20 cellular contexts compared by ENCODE assay signal in the genomic region with DNA sequence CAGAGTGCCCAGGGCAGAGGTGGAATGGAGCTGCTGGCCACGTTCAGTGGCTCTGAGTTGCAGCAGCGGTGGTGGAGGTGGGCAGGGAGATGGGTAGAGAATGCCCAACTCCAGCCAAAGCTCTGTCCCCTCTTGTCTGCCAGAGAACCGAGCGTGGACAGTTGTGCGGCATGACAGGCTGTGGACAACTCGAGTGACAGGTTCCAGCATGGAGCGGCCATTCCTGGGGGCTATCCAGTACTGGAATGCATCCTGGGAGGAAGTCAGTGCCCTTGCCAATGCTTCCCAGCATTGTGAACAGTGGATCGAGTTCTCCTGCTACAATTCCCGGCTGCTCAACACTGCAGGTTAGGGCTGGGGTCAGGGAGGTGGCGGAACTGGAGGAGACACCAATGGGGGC. TPM values are rescaled to one million over a fixed set of nuclear protein-coding genes. Genes with fewer than 3 reads are reported as not detected.
"Had no signal": no experiment of that assay in that cellular context is flagged by ENCODE, and none has a peak within 500 bp of the region (broad histone marks: within the 10 kb centered on the region; RNA-seq: fewer than 3 reads in every experiment).

No MANE protein-coding gene starts in this region.

- H3K4me1 Mint-ChIP-seq: immature natural killer cell had no signal

- H3K27ac ChIP-seq: epithelial cell of prostate, esophagus muscularis mucosa, gastrocnemius medialis, left lung, parathyroid adenoma, prostate gland, sigmoid colon, skin epidermis, tibial artery, upper lobe of right lung, vagina had no signal

- H3K4me1 ChIP-seq: esophagus muscularis mucosa, gastrocnemius medialis, left lung, parathyroid adenoma, prostate gland, sigmoid colon, tibial artery, upper lobe of right lung, vagina had no signal

- H3K9me3 Mint-ChIP-seq: immature natural killer cell; natural killer cell treated with Interleukin-12 subunit alpha and Interleukin-12 subunit beta and Interleukin-15 and Interleukin-18, amount 100 ng/mL, for 72 hours had no signal

- H3K9me3 ChIP-seq: esophagus muscularis mucosa, gastrocnemius medialis, left lung, prostate gland, sigmoid colon, tibial artery, upper lobe of right lung, vagina had no signal

- DNase-seq: effector memory CD4-positive, alpha-beta T cell; gastrocnemius medialis; immature natural killer cell; left lung; mesenchymal stem cell; midbrain; occipital lobe; retina; sigmoid colon; stimulated activated naive CD8-positive, alpha-beta T cell treated with anti-CD3 and anti-CD28 coated beads, Interleukin-15, Interleukin-2, amounts not matched to agents 100 U/mL and 50 U/mL, for 24 hours; tibial artery; upper lobe of right lung had no signal

- H3K36me3 ChIP-seq: gastrocnemius medialis, prostate gland had no signal

- H3K36me3 Mint-ChIP-seq: immature natural killer cell; natural killer cell treated with Interleukin-12 subunit alpha and Interleukin-12 subunit beta and Interleukin-15 and Interleukin-18, amount 100 ng/mL, for 72 hours had no signal

- ATAC-seq: gastrocnemius medialis; left lung; natural killer cell treated with Interleukin-12 subunit alpha and Interleukin-12 subunit beta and Interleukin-15 and Interleukin-18, amount 100 ng/mL, for 72 hours; stimulated activated naive CD8-positive, alpha-beta T cell treated with anti-CD3 and anti-CD28 coated beads, Interleukin-15, Interleukin-2, amounts not matched to agents 100 U/mL and 50 U/mL, for 24 hours; upper lobe of right lung had no signal

- H3K27me3 ChIP-seq: esophagus muscularis mucosa, gastrocnemius medialis, left lung, sigmoid colon, tibial artery, upper lobe of right lung, vagina had no signal

- H3K27ac Mint-ChIP-seq: immature natural killer cell; natural killer cell treated with Interleukin-12 subunit alpha and Interleukin-12 subunit beta and Interleukin-15 and Interleukin-18, amount 100 ng/mL, for 72 hours had no signal

- H3K4me3 ChIP-seq: esophagus muscularis mucosa, gastrocnemius medialis, left lung, lung, prostate gland, sigmoid colon, skin epidermis, tibial artery, upper lobe of right lung, vagina had no signal

- H3K4me3 Mint-ChIP-seq: immature natural killer cell; natural killer cell treated with Interleukin-12 subunit alpha and Interleukin-12 subunit beta and Interleukin-15 and Interleukin-18, amount 100 ng/mL, for 72 hours had no signal

RNA-seq across cellular contexts. Expression of a gene that starts 9.0 kb away (rescaled TPM):
- total RNA-seq: natural killer cell treated with Interleukin-12 subunit alpha and Interleukin-12 subunit beta and Interleukin-15 and Interleukin-18, amount 100 ng/mL, for 72 hours had no signal

RNA-seq across cellular contexts. Expression of a gene that starts 13.8 kb away (rescaled TPM):
- polyA plus RNA-seq: immature natural killer cell had no signal
